32 cellular contexts compared by ENCODE assay signal in genomic region chr10:49277973-49278372, GRCh38. TPM values are rescaled to one million over a fixed set of nuclear protein-coding genes. Genes with fewer than 3 reads are reported as not detected.
DNase-seq lines count a peak whose midpoint lies in the region; ATAC-seq and TF ChIP-seq lines count a peak whose summit lies in the region.
"Had no signal": no experiment of that assay in that cellular context is flagged by ENCODE, and none has a peak within 500 bp of the region (broad histone marks: within the 10 kb centered on the region; RNA-seq: fewer than 3 reads in every experiment).

No MANE protein-coding gene starts in this region.

- no peak overlapping the region for H3K4me3 ChIP-seq in right atrium auricular region
- H3K4me3 ChIP-seq: A549, GM23248, skin epidermis, tibial artery had no signal

- H3K27ac Mint-ChIP-seq in natural killer cell (no peak overlapping the region), WTC11 (no peak overlapping the region)
- no peak overlapping the region for H3K27ac Mint-ChIP-seq in natural killer cell treated with Interleukin-12 subunit alpha and Interleukin-12 subunit beta and Interleukin-15 and Interleukin-18, amount 100 ng/mL, for 72 hours
- no peak overlapping the region for H3K27ac Mint-ChIP-seq in activated naive CD4-positive, alpha-beta T cell treated with anti-CD3 and anti-CD28 coated beads for 36 hours
- H3K27ac Mint-ChIP-seq: activated CD4-positive, alpha-beta T cell treated with anti-CD3 and anti-CD28 coated beads, Interleukin-2, amount 10 ng/mL, durations not matched to agents 7 days and 5 days; CD8-positive, alpha-beta memory T cell; naive B cell had no signal

- H3K4me3 Mint-ChIP-seq in natural killer cell (no peak overlapping the region), WTC11 (no peak overlapping the region)
- H3K4me3 Mint-ChIP-seq in natural killer cell treated with Interleukin-12 subunit alpha and Interleukin-12 subunit beta and Interleukin-15 and Interleukin-18, amount 100 ng/mL, for 72 hours = no peak overlapping the region
- no peak overlapping the region for H3K4me3 Mint-ChIP-seq in activated naive CD4-positive, alpha-beta T cell treated with anti-CD3 and anti-CD28 coated beads for 36 hours
- H3K4me3 Mint-ChIP-seq: activated CD4-positive, alpha-beta T cell treated with anti-CD3 and anti-CD28 coated beads, Interleukin-2, amount 10 ng/mL, durations not matched to agents 7 days and 5 days; CD8-positive, alpha-beta memory T cell; naive B cell; stimulated activated naive CD8-positive, alpha-beta T cell treated with anti-CD3 and anti-CD28 coated beads, Interleukin-15, amount 100 ng/mL, for 72 hours had no signal

- H3K4me1 Mint-ChIP-seq in natural killer cell (peaks cover 24 to 27% of the 10 kb centered on the region in 2 donors), WTC11 (no peaks in the 10 kb centered on the region)
- H3K4me1 Mint-ChIP-seq in natural killer cell treated with Interleukin-12 subunit alpha and Interleukin-12 subunit beta and Interleukin-15 and Interleukin-18, amount 100 ng/mL, for 72 hours (ENCODE audit: low read depth in 2 of 2) = peaks cover 20 to 25% of the 10 kb centered on the region in 2 donors
- H3K4me1 Mint-ChIP-seq in activated naive CD4-positive, alpha-beta T cell treated with anti-CD3 and anti-CD28 coated beads for 36 hours (ENCODE audit: low read depth) = no peaks in the 10 kb centered on the region
- H3K4me1 Mint-ChIP-seq: activated CD4-positive, alpha-beta T cell treated with anti-CD3 and anti-CD28 coated beads, Interleukin-2, amount 10 ng/mL, durations not matched to agents 7 days and 5 days had no signal

- no peaks in the 10 kb centered on the region for H3K9me3 ChIP-seq in right atrium auricular region
- H3K9me3 ChIP-seq: A549, tibial artery had no signal

- H3K9me3 Mint-ChIP-seq in natural killer cell = no peaks in the 10 kb centered on the region
- H3K9me3 Mint-ChIP-seq in natural killer cell treated with Interleukin-12 subunit alpha and Interleukin-12 subunit beta and Interleukin-15 and Interleukin-18, amount 100 ng/mL, for 72 hours = no peaks in the 10 kb centered on the region
- H3K9me3 Mint-ChIP-seq in activated naive CD4-positive, alpha-beta T cell treated with anti-CD3 and anti-CD28 coated beads for 36 hours = no peaks in the 10 kb centered on the region
- H3K9me3 Mint-ChIP-seq in WTC11 = no peaks in the 10 kb centered on the region
- H3K9me3 Mint-ChIP-seq: activated CD4-positive, alpha-beta T cell treated with anti-CD3 and anti-CD28 coated beads, Interleukin-2, amount 10 ng/mL, durations not matched to agents 7 days and 5 days; naive B cell; stimulated activated naive CD8-positive, alpha-beta T cell treated with anti-CD3 and anti-CD28 coated beads, Interleukin-15, amount 100 ng/mL, for 72 hours had no signal

- DNase-seq in natural killer cell = peak; percentile 4
- no peak for DNase-seq in natural killer cell treated with Interleukin-12 subunit alpha and Interleukin-12 subunit beta and Interleukin-15 and Interleukin-18, amount 100 ng/mL, for 72 hours (ENCODE audit: low spot score)
- DNase-seq in OCI-M1 (lab: John Stamatoyannopoulos, UW) = peak; percentile 10
- no peak for DNase-seq in right atrium auricular region (ENCODE audit: low spot score)
- DNase-seq in HT-29 (ENCODE audit: low spot score) = no peak
- DNase-seq in activated naive CD4-positive, alpha-beta T cell treated with anti-CD3 and anti-CD28 coated beads for 36 hours = no peak
- no peak for DNase-seq in GM20000 (ENCODE audit: low spot score)
- no peak for DNase-seq in WTC11 (ENCODE audit: low spot score)
- DNase-seq: activated CD4-positive, alpha-beta T cell treated with anti-CD3 and anti-CD28 coated beads, Interleukin-2, amount 10 ng/mL, durations not matched to agents 7 days and 5 days; activated naive CD4-positive, alpha-beta T cell treated with anti-CD3 and anti-CD28 coated beads, Interleukin-2, amount 50 U/mL, for 16 hours; amniotic stem cell; CD8-positive, alpha-beta memory T cell; DMS 273 treated with DMSO at 0.1 percent for 48 hours; effector memory CD4-positive, alpha-beta T cell; EL; foreskin fibroblast; GM23248; mesendoderm; naive B cell; NCI-H1105; NCI-H187 treated with DMSO at 0.1 percent for 48 hours; NCI-H526 treated with DMSO at 0.1 percent for 48 hours; occipital lobe; stimulated activated naive CD8-positive, alpha-beta T cell treated with anti-CD3 and anti-CD28 coated beads, Interleukin-15, amount 100 ng/mL, for 72 hours; T-helper 9 cell; tibial artery had no signal

- H3K27me3 ChIP-seq in right atrium auricular region = no peaks in the 10 kb centered on the region

- intact Hi-C loops in natural killer cell (cut with micrococcal nuclease) = no loop called here
- intact Hi-C loops in activated naive CD4-positive, alpha-beta T cell treated with anti-CD3 and anti-CD28 coated beads for 36 hours (cut with micrococcal nuclease) = no loop called here

- H3K36me3 Mint-ChIP-seq in natural killer cell (no peaks in the 10 kb centered on the region), WTC11 (no peaks in the 10 kb centered on the region)
- H3K36me3 Mint-ChIP-seq in natural killer cell treated with Interleukin-12 subunit alpha and Interleukin-12 subunit beta and Interleukin-15 and Interleukin-18, amount 100 ng/mL, for 72 hours = no peaks in the 10 kb centered on the region
- H3K36me3 Mint-ChIP-seq in activated naive CD4-positive, alpha-beta T cell treated with anti-CD3 and anti-CD28 coated beads for 36 hours (ENCODE audit: low read depth) = no peaks in the 10 kb centered on the region
- H3K36me3 Mint-ChIP-seq: CD8-positive, alpha-beta memory T cell; naive B cell had no signal

- no peak for ATAC-seq in natural killer cell
- ATAC-seq in natural killer cell treated with Interleukin-12 subunit alpha and Interleukin-12 subunit beta and Interleukin-15 and Interleukin-18, amount 100 ng/mL, for 72 hours = no peak
- no peak for ATAC-seq in WTC11
- ATAC-seq: A549; esophagus mucosa; left lobe of liver; stimulated activated naive CD8-positive, alpha-beta T cell treated with anti-CD3 and anti-CD28 coated beads, Interleukin-15, amount 100 ng/mL, for 72 hours had no signal

- H3K4me1 ChIP-seq in right atrium auricular region = peaks cover 0 to 35% of the 10 kb centered on the region in 2 donors
- H3K4me1 ChIP-seq: A549 had no signal

- POLR2A ChIA-PET in WTC11 (lab: Charles Lee) = no interaction called here

- CTCF ChIA-PET in activated naive CD4-positive, alpha-beta T cell treated with anti-CD3 and anti-CD28 coated beads for 36 hours (lab: Charles Lee) = interaction anchor here (0.7 kb wide), 1 partner anchor 246 kb away, joined by 3 read pairs; no protein-coding TSS in a partner anchor
- CTCF ChIA-PET in WTC11 (lab: Charles Lee) = interaction anchor here (0.6 to 3.5 kb wide), 4 partner anchors 18 to 517 kb away, joined by 3 to 8 read pairs (median 3); no protein-coding TSS in a partner anchor

- H3K27ac ChIP-seq in right atrium auricular region = peak overlapping the region; percentile 75 to 82
- H3K27ac ChIP-seq: A549, GM23248, HL-60, skin epidermis, tibial artery had no signal

- no peaks in the 10 kb centered on the region for H3K36me3 ChIP-seq in right atrium auricular region
- H3K36me3 ChIP-seq: tibial artery had no signal

- TF ChIP-seq CTCF in natural killer cell (IDR thresholded peaks at IDR 0.05) (no peak), right atrium auricular region (IDR thresholded peaks at IDR 0.05) (no peak), GM20000 (IDR thresholded peaks at IDR 0.05; ENCODE audit: extremely low read depth, missing control alignments) (no peak), WTC11 (IDR thresholded peaks at IDR 0.05) (no peak)

- H3K27me3 Mint-ChIP-seq in natural killer cell (ENCODE audit: low read depth in 2 of 2) = no peaks in the 10 kb centered on the region
- no peaks in the 10 kb centered on the region for H3K27me3 Mint-ChIP-seq in natural killer cell treated with Interleukin-12 subunit alpha and Interleukin-12 subunit beta and Interleukin-15 and Interleukin-18, amount 100 ng/mL, for 72 hours
- H3K27me3 Mint-ChIP-seq in activated naive CD4-positive, alpha-beta T cell treated with anti-CD3 and anti-CD28 coated beads for 36 hours (ENCODE audit: low read depth) = no peaks in the 10 kb centered on the region
- H3K27me3 Mint-ChIP-seq in WTC11 (ENCODE audit: low read depth) = no peaks in the 10 kb centered on the region
- H3K27me3 Mint-ChIP-seq: stimulated activated naive CD8-positive, alpha-beta T cell treated with anti-CD3 and anti-CD28 coated beads, Interleukin-15, amount 100 ng/mL, for 72 hours had no signal

TF ChIP-seq in WTC11, 78 proteins besides CTCF, POLR2A, EP300 and RAD21:
- TF ChIP-seq ETV6 (CRISPR knock-in tag; IDR thresholded peaks at IDR 0.05) (no peak), PREB (CRISPR knock-in tag; IDR thresholded peaks at IDR 0.05; ENCODE audit: borderline replicate concordance) (no peak), ATF2 (CRISPR knock-in tag; IDR thresholded peaks at IDR 0.05; ENCODE audit: borderline replicate concordance, low read depth) (no peak)
TF ChIP-seq in WTC11: peak in this region for 0.

RNA-seq across cellular contexts. Expression of gene C10orf71, which starts 21.0 kb away (rescaled TPM):
- total RNA-seq in natural killer cell (not detected), right atrium auricular region (10 to 100 TPM; 34.9 to 48.2 TPM), WTC11 (2021) (not detected in 3 replicates)
- not detected for total RNA-seq in natural killer cell treated with Interleukin-12 subunit alpha and Interleukin-12 subunit beta and Interleukin-15 and Interleukin-18, amount 100 ng/mL, for 72 hours
- not detected in 2 replicates for total RNA-seq in HT-29 (2014; rRNA removed; shearing (Covaris generic))
- total RNA-seq in activated naive CD4-positive, alpha-beta T cell treated with anti-CD3 and anti-CD28 coated beads for 36 hours = not detected
- total RNA-seq: activated CD4-positive, alpha-beta T cell treated with anti-CD3 and anti-CD28 coated beads, Interleukin-2, amount 10 ng/mL, durations not matched to agents 7 days and 5 days; bronchial epithelial cell; CD8-positive, alpha-beta memory T cell; esophagus mucosa; GM23248; left lobe of liver; occipital lobe had no signal

Comparison
In these comparisons a context has a peak if more than half of its experiments do, and no peak if none do; other contexts are left out.
1. DNase-seq: peak in natural killer cell (single experiment) and OCI-M1 (single experiment); none in natural killer cell treated with Interleukin-12 subunit alpha and Interleukin-12 subunit beta and Interleukin-15 and Interleukin-18, amount 100 ng/mL, for 72 hours (single experiment), right atrium auricular region (single experiment), HT-29 (single experiment), activated naive CD4-positive, alpha-beta T cell treated with anti-CD3 and anti-CD28 coated beads for 36 hours (single experiment), GM20000 (single experiment) and WTC11 (single experiment).
2. RNA of gene C10orf71, which starts 21.0 kb away (total RNA-seq): 34.9 to 48.2 TPM in right atrium auricular region; not detected in natural killer cell, not detected in natural killer cell treated with Interleukin-12 subunit alpha and Interleukin-12 subunit beta and Interleukin-15 and Interleukin-18, amount 100 ng/mL, for 72 hours, not detected in HT-29, not detected in activated naive CD4-positive, alpha-beta T cell treated with anti-CD3 and anti-CD28 coated beads for 36 hours and not detected in WTC11; every median in the first group is over 10 times any median in the second.